In the genomic region with DNA sequence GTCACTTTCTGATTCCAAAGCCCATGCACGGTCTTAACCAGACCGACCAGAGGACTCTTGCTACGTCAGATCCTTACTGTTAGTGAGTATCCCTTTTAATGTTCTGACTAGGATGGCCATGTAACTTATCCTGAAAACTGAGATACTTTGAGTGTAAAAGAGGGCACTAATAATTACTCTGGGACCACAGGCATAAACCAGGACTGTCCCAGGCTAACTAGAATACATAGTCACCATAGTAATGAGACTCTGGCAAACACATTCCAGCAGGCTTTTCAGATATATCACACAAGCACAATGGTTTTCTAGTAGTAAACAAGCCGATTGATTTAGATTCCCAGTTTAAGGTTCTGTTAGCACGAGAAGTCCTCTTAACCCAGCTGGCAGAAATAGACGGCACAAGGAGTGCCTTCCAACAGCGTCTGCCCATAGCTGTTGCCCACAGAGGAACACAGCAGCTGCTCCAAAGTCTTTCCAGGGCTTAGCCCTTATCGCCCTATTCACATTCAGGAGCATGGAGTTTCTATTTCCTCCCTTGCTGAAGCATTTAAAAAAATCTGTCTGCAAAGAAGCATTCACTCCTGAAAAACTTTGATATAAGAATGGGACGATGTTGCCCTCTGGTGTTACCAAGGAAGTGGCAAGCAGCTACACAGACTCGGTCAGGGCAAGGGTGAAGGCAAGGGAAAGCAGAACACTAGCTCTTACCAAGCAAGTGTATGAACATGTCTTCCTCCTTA, we compare ENCODE assay signal across 1 cellular context.
TF ChIP-seq lines count a peak whose summit lies in the region.

No MANE protein-coding gene starts in this region.

TF ChIP-seq in IMR-90, 13 proteins besides CTCF, POLR2A, EP300 and RAD21 (continued from another document):
- no peak for TF ChIP-seq FOS (IDR thresholded peaks at IDR 0.05; ENCODE audit: low read depth, low read length)
